In genomic region chr20:50381053-50381732, GRCh38 we compare ENCODE assay signal across 2 cellular contexts.
TF ChIP-seq lines count a peak whose summit lies in the region.

No MANE protein-coding gene starts in this region.

TF ChIP-seq in HCT116, 20 proteins besides CTCF, POLR2A, EP300 and RAD21:
- no peak for TF ChIP-seq REST (IDR thresholded peaks at IDR 0.05; ENCODE audit: low read depth)
- TF ChIP-seq MAX (IDR thresholded peaks at IDR 0.05): no peak
- TF ChIP-seq SIN3A (IDR thresholded peaks at IDR 0.05; ENCODE audit: low read depth): no peak
- TF ChIP-seq ZNF274 (IDR thresholded peaks at IDR 0.05; ENCODE audit: low read depth, low read length): no peak
- no peak for TF ChIP-seq ZBTB33 (IDR thresholded peaks at IDR 0.05; ENCODE audit: extremely low read depth, insufficient replicate concordance, low read length)
- no peak for TF ChIP-seq TCF7L2 (IDR thresholded peaks at IDR 0.05; ENCODE audit: borderline replicate concordance, extremely low read depth, insufficient read depth, insufficient read length)
TF ChIP-seq in HCT116: peak in this region for 0.

TF ChIP-seq in GM12878, 131 proteins besides CTCF, POLR2A, EP300 and RAD21 (continued from another document):
- TF ChIP-seq ZNF592 (IDR thresholded peaks at IDR 0.05) (no peak), PML (IDR thresholded peaks at IDR 0.05; ENCODE audit: low read length) (no peak), USF1 (IDR thresholded peaks at IDR 0.05; ENCODE audit: borderline replicate concordance, extremely low read length, insufficient read depth, low read depth, low read length) (no peak), FOXK2 (IDR thresholded peaks at IDR 0.05) (peak; percentile 52; the same call in 1 of the 2 replicates), NKRF (conservative IDR thresholded peaks at IDR 0.05) (no peak), BCL3 (IDR thresholded peaks at IDR 0.05; ENCODE audit: borderline replicate concordance, insufficient read depth, low read depth, low read length, poor library complexity, severe bottlenecking) (peak; percentile 40), NBN (IDR thresholded peaks at IDR 0.05) (no peak), EZH2 (IDR thresholded peaks at IDR 0.05; ENCODE audit: borderline replicate concordance, control insufficient read depth, low read depth, low read length) (no peak), CHD2 (IDR thresholded peaks at IDR 0.05; ENCODE audit: borderline replicate concordance, low read depth, low read length) (no peak), POLR2AphosphoS2 (IDR thresholded peaks at IDR 0.05; ENCODE audit: low read depth, low read length) (no peak), E4F1 (IDR thresholded peaks at IDR 0.05; ENCODE audit: borderline replicate concordance, partially characterized antibody) (peak; percentile 26), DPF2 (IDR thresholded peaks at IDR 0.05) (no peak), CEBPB (IDR thresholded peaks at IDR 0.05; ENCODE audit: borderline replicate concordance in 1 of 2, low read depth in 2 of 2, low read length in 2 of 2) (no peak), NR2C2 (IDR thresholded peaks at IDR 0.05; ENCODE audit: borderline replicate concordance, control insufficient read depth, insufficient read length, low read depth) (no peak), ZBED1 (IDR thresholded peaks at IDR 0.05; ENCODE audit: borderline replicate concordance) (no peak), ESRRA (IDR thresholded peaks at IDR 0.05; ENCODE audit: low read length) (no peak)
